Comparison of ENCODE assay signal across 9 cellular contexts in genomic region chr7:131556055-131556911, GRCh38. TPM values are rescaled to one million over a fixed set of nuclear protein-coding genes. Genes with fewer than 3 reads are reported as not detected.
A peak's percentile ranks its signal among the peaks of the same experiment; 100 is the strongest.
DNase-seq lines count a peak whose midpoint lies in the region; ATAC-seq, FAIRE-seq and TF ChIP-seq lines count a peak whose summit lies in the region.
"Had no signal": no experiment of that assay in that cellular context is flagged by ENCODE, and none has a peak within 500 bp of the region (broad histone marks: within the 10 kb centered on the region; RNA-seq: fewer than 3 reads in every experiment).

Gene PODXL, minus strand, starts transcription at chr7:131556628. Its CDS starts 269 bp downstream, at chr7:131556359.

- DNase-seq in Karpas-422 (peak; percentile 80), heart left ventricle (peak; percentile 78 to 91 (median 82)), urothelium cell line (ENCODE audit: low spot score) (peak; percentile 88)
- peak; percentile 11 for DNase-seq in activated naive CD8-positive, alpha-beta T cell treated with anti-CD3 and anti-CD28 coated beads, Interleukin-2, amount 50 U/mL, for 16 hours (ENCODE audit: low read depth, low spot score)

- FAIRE-seq in urothelium cell line (lab: Jason Lieb, UNC), result no peak
- FAIRE-seq: islet of Langerhans had no signal

- no peaks in the 10 kb centered on the region for H3K79me2 ChIP-seq in DOHH2 (ENCODE audit: control insufficient read depth, low read length)
- no peaks in the 10 kb centered on the region for H3K79me2 ChIP-seq in Karpas-422 (ENCODE audit: low read length)
- H3K79me2 ChIP-seq in parathyroid adenoma, result no peaks in the 10 kb centered on the region

- H3K4me3 ChIP-seq in DOHH2 (ENCODE audit: low read length) (peak within 1 kb of the TSS; percentile 72), Karpas-422 (ENCODE audit: low read length) (peak within 1 kb of the TSS; percentile 68), heart left ventricle (peak within 1 kb of the TSS; percentile 46 to 94 (median 88)), parathyroid adenoma (ENCODE audit: low read depth, low read length) (peak within 1 kb of the TSS; percentile 50)

- TF ChIP-seq CTCF in DOHH2 (IDR thresholded peaks at IDR 0.05; ENCODE audit: low read depth, low read length, poor library complexity, severe bottlenecking), result no peak
- TF ChIP-seq CTCF in heart left ventricle (IDR thresholded peaks at IDR 0.05), result peak in 2 of 12 donors; percentile 23 to 24
- TF ChIP-seq CTCF in parathyroid adenoma (IDR thresholded peaks at IDR 0.05), result no peak

- no peaks in the 10 kb centered on the region for H3K9me3 ChIP-seq in DOHH2 (ENCODE audit: control insufficient read depth, insufficient read depth, low read length)
- H3K9me3 ChIP-seq in Karpas-422 (ENCODE audit: low read length), result no peaks in the 10 kb centered on the region
- H3K9me3 ChIP-seq in heart left ventricle, result no peaks in the 10 kb centered on the region
- no peaks in the 10 kb centered on the region for H3K9me3 ChIP-seq in parathyroid adenoma (ENCODE audit: control insufficient read depth, low read length)

- 0% methylated on average over 13 to 104 of the region's 112 CpGs for WGBS in heart left ventricle, 4 donors

- H3K27ac ChIP-seq in DOHH2 (ENCODE audit: low read depth, low read length) (no peak within 1 kb of the TSS), Karpas-422 (ENCODE audit: low read length) (no peak within 1 kb of the TSS), heart left ventricle (peak within 1 kb of the TSS; percentile 75 to 96 (median 93)), parathyroid adenoma (peak within 1 kb of the TSS; percentile 32)

- H3K36me3 ChIP-seq in DOHH2 (ENCODE audit: control insufficient read depth, low read length) (no peaks in the 10 kb centered on the region), Karpas-422 (ENCODE audit: insufficient read depth, low read length) (no peaks in the 10 kb centered on the region), heart left ventricle (no peaks in the 10 kb centered on the region), parathyroid adenoma (ENCODE audit: control insufficient read depth, insufficient read depth, low read length) (no peaks in the 10 kb centered on the region)

- H3K27me3 ChIP-seq in DOHH2 (ENCODE audit: control insufficient read depth, low read length) (peaks cover 61% of the 10 kb centered on the region), Karpas-422 (ENCODE audit: low read length) (0 out of 2 replicates have a peak, but pooled peaks cover 7% of the 10 kb centered on the region), heart left ventricle (peaks cover 0 to 25% (median 0%) of the 10 kb centered on the region in 9 donors), parathyroid adenoma (ENCODE audit: control insufficient read depth, insufficient read depth, low read length) (no peaks in the 10 kb centered on the region)

- 0 out of 2 replicates have a peak, but pooled peaks cover 5% of the 10 kb centered on the region for H4K20me1 ChIP-seq in DOHH2 (ENCODE audit: control insufficient read depth, insufficient read depth, low read depth, low read length)
- H4K20me1 ChIP-seq in Karpas-422 (ENCODE audit: insufficient read depth, low read depth, low read length), result no peaks in the 10 kb centered on the region; the same call in 1 of the 2 replicates

- TF ChIP-seq POLR2A in heart left ventricle (IDR thresholded peaks at IDR 0.05), result peak in 1 of 2 donors; percentile 71

- H2AFZ ChIP-seq in Karpas-422 (ENCODE audit: low read length) (peak within 1 kb of the TSS; percentile 56), parathyroid adenoma (peak within 1 kb of the TSS; percentile 95)

- H3K9ac ChIP-seq in Karpas-422 (ENCODE audit: low read length), result peak within 1 kb of the TSS; percentile 70
- peak within 1 kb of the TSS; percentile 53 for H3K9ac ChIP-seq in parathyroid adenoma

- peaks cover 4% of the 10 kb centered on the region; the same call in 1 of the 2 replicates for H3F3A ChIP-seq in DOHH2 (ENCODE audit: control insufficient read depth, insufficient read depth)

- H3K4me1 ChIP-seq in DOHH2 (ENCODE audit: control insufficient read depth, low read length) (peaks cover 35% of the 10 kb centered on the region), Karpas-422 (ENCODE audit: low read length) (peaks cover 40% of the 10 kb centered on the region), heart left ventricle (peaks cover 0 to 43% (median 28%) of the 10 kb centered on the region in 12 donors), parathyroid adenoma (peaks cover 9% of the 10 kb centered on the region)

- intact Hi-C loops in heart left ventricle (cut with DNase I), result loop anchor here in 7 of 10 donors (1.0 to 10.0 kb wide), 7 partner anchors 25 to 96 kb away; no protein-coding TSS in a partner anchor

- peak; percentile 72 for ATAC-seq in GM21737 (IDR thresholded peaks at IDR 0.05; ENCODE audit: unreplicated experiment)
- ATAC-seq in SK-N-SH treated with all-trans-retinoic acid at 6 μM for 48 hours, result peak; percentile 76
- ATAC-seq in heart left ventricle, result peak; percentile 56 to 84 (median 79)

- H3K9me2 ChIP-seq in DOHH2 (replicated peaks; ENCODE audit: control insufficient read depth, low read length), result no peaks in the 10 kb centered on the region
- H3K9me2 ChIP-seq in Karpas-422 (replicated peaks; ENCODE audit: insufficient read depth, low read length), result no peaks in the 10 kb centered on the region

- H3K4me2 ChIP-seq in DOHH2 (ENCODE audit: low read length) (peak within 1 kb of the TSS; percentile 88), Karpas-422 (ENCODE audit: low read depth, low read length, poor library complexity, severe bottlenecking) (peak within 1 kb of the TSS; percentile 89), parathyroid adenoma (ENCODE audit: low read length) (peak within 1 kb of the TSS; percentile 69)

TF ChIP-seq in SK-N-SH treated with all-trans-retinoic acid at 6 μM for 48 hours, 23 proteins besides CTCF, POLR2A, EP300 and RAD21:
- TF ChIP-seq SNAI2 (CRISPR knock-in tag; IDR thresholded peaks at IDR 0.05) (0 out of 2 replicates have a peak, but pooled peaks have one; percentile 68), TSHZ2 (CRISPR knock-in tag; IDR thresholded peaks at IDR 0.05) (no peak)

RNA-seq across cellular contexts. Expression of gene PODXL, which starts in this region (rescaled TPM):
- total RNA-seq in Karpas-422 (2014; rRNA removed; shearing (Covaris generic); ENCODE audit: low replicate concordance), result 1.5 and 3.4 TPM in 2 replicates
- total RNA-seq in heart left ventricle, result 100 to 1,000 TPM in 1 of 9 donors, 10 to 100 TPM in 8; 57.7 to 230 (median 75.1) TPM
- 10 to 100 TPM; 30.9 to 64.6 TPM for polyA plus RNA-seq in heart left ventricle

Comparison
In these comparisons a context has a peak if more than half of its experiments do, and no peak if none do; other contexts are left out.
1. RNA of gene PODXL (total RNA-seq): 57.7 to 230 TPM in heart left ventricle; 1.5 to 3.4 TPM in Karpas-422; every median in the first group is over 10 times any median in the second.
2. H3K27ac ChIP-seq: peak in heart left ventricle (12 of 12) and parathyroid adenoma (single experiment); none in DOHH2 (single experiment) and Karpas-422 (single experiment).
3. DNase-seq: peak in every context shown above with its lines; median percentile 88 in urothelium cell line; 82 in heart left ventricle; 80 in Karpas-422; 11 in activated naive CD8-positive, alpha-beta T cell treated with anti-CD3 and anti-CD28 coated beads, Interleukin-2, amount 50 U/mL, for 16 hours.
4. Peak in every context shown above with its lines, with median percentiles within 50 percentile points of each other: H3K4me2 ChIP-seq, H3K4me3 ChIP-seq and ATAC-seq.